30 cellular contexts compared by ENCODE assay signal in the genomic region with DNA sequence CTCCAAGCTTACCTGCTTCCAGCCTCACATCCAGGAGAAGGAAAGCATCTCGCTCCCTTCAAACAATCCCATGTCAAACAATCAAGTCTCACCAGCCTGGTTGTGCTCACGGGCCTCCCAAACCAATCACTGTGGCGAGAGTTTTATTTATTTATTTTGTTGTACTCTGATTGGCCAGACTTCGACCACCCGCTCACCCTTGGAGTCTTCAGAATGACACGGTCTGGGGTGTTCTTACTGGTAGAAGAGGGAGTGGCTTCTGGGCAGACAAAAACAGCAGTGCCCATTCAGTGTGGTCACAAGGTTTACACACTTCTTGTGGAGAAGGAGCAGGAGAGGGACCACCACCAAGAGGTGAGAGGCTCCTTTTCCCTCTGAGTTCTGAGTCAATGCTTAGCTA.
"Had no signal": no experiment of that assay in that cellular context is flagged by ENCODE, and none has a peak within 500 bp of the region (broad histone marks: within the 10 kb centered on the region; RNA-seq: fewer than 3 reads in every experiment).

No MANE protein-coding gene starts in this region.

- H3K4me3 Mint-ChIP-seq: effector memory CD8-positive, alpha-beta T cell; immature natural killer cell; memory B cell; mesothelial cell of epicardium; naive B cell; natural killer cell treated with Interleukin-12 subunit alpha and Interleukin-12 subunit beta and Interleukin-15 and Interleukin-18, amount 100 ng/mL, for 72 hours; neural crest cell; stimulated activated memory B cell treated with anti-CD40 and anti-IgM and Interleukin-4, amounts not matched to agents 10 μg/mL and 1 μg/mL and 100 μg/mL, for 72 hours had no signal

- H3K36me3 ChIP-seq: esophagus squamous epithelium, heart right ventricle, neutrophil, prostate gland, sigmoid colon, tibial nerve, upper lobe of left lung had no signal

- H3K4me3 ChIP-seq: esophagus squamous epithelium, heart right ventricle, lung, mucosa of descending colon, prostate gland, sigmoid colon, testis, tibial nerve, upper lobe of left lung had no signal

- H3K4me1 ChIP-seq: heart right ventricle, prostate gland, upper lobe of left lung had no signal

- H3K9me3 ChIP-seq: mucosa of descending colon, neutrophil, prostate gland, sigmoid colon, testis, upper lobe of left lung had no signal

- FAIRE-seq: endometrium, keratinocyte, urothelium cell line had no signal

- H3K4me1 Mint-ChIP-seq: immature natural killer cell; memory B cell; mesothelial cell of epicardium; naive B cell; neural crest cell; stimulated activated memory B cell treated with anti-CD40 and anti-IgM and Interleukin-4, amounts not matched to agents 10 μg/mL and 1 μg/mL and 100 μg/mL, for 72 hours had no signal

- H3K27ac Mint-ChIP-seq: effector memory CD8-positive, alpha-beta T cell; immature natural killer cell; memory B cell; mesothelial cell of epicardium; naive B cell; natural killer cell treated with Interleukin-12 subunit alpha and Interleukin-12 subunit beta and Interleukin-15 and Interleukin-18, amount 100 ng/mL, for 72 hours; stimulated activated memory B cell treated with anti-CD40 and anti-IgM and Interleukin-4, amounts not matched to agents 10 μg/mL and 1 μg/mL and 100 μg/mL, for 72 hours had no signal

- DNase-seq: cortex of kidney; effector memory CD8-positive, alpha-beta T cell; erythroblast; esophagus squamous epithelium; foreskin melanocyte; glutamatergic neuron; heart right ventricle; immature natural killer cell; mucosa of descending colon; naive B cell; right cardiac atrium; stimulated activated CD4-positive, alpha-beta T cell treated with anti-CD3 and anti-CD28 coated beads, Interleukin-2, amount 100 ng/mL, for 24 hours; stimulated activated CD4-positive, alpha-beta T cell treated with anti-CD3 and anti-CD28 coated beads, Interleukin-4, amount 100 ng/mL, for 24 hours; stimulated activated naive CD8-positive, alpha-beta T cell treated with anti-CD3 and anti-CD28 coated beads, Interleukin-15, Interleukin-2, amounts not matched to agents 100 U/mL and 50 U/mL, for 24 hours; testis had no signal

- H3K27me3 ChIP-seq: heart right ventricle, sigmoid colon, testis, tibial nerve, upper lobe of left lung had no signal

- H3K27ac ChIP-seq: esophagus squamous epithelium, heart right ventricle, neutrophil, sigmoid colon, testis, tibial nerve, upper lobe of left lung had no signal

- ATAC-seq: effector memory CD8-positive, alpha-beta T cell; left lobe of liver; mucosa of descending colon; stimulated activated memory B cell treated with anti-CD40 and anti-IgM and Interleukin-4, amounts not matched to agents 10 μg/mL and 1 μg/mL and 100 μg/mL, for 72 hours; stimulated activated naive CD8-positive, alpha-beta T cell treated with anti-CD3 and anti-CD28 coated beads, Interleukin-15, Interleukin-2, amounts not matched to agents 100 U/mL and 50 U/mL, for 24 hours had no signal

- H3K36me3 Mint-ChIP-seq: immature natural killer cell; memory B cell; mesothelial cell of epicardium; naive B cell; natural killer cell treated with Interleukin-12 subunit alpha and Interleukin-12 subunit beta and Interleukin-15 and Interleukin-18, amount 100 ng/mL, for 72 hours; stimulated activated memory B cell treated with anti-CD40 and anti-IgM and Interleukin-4, amounts not matched to agents 10 μg/mL and 1 μg/mL and 100 μg/mL, for 72 hours had no signal
